Comparison of ENCODE assay signal across 20 cellular contexts in the genomic region with DNA sequence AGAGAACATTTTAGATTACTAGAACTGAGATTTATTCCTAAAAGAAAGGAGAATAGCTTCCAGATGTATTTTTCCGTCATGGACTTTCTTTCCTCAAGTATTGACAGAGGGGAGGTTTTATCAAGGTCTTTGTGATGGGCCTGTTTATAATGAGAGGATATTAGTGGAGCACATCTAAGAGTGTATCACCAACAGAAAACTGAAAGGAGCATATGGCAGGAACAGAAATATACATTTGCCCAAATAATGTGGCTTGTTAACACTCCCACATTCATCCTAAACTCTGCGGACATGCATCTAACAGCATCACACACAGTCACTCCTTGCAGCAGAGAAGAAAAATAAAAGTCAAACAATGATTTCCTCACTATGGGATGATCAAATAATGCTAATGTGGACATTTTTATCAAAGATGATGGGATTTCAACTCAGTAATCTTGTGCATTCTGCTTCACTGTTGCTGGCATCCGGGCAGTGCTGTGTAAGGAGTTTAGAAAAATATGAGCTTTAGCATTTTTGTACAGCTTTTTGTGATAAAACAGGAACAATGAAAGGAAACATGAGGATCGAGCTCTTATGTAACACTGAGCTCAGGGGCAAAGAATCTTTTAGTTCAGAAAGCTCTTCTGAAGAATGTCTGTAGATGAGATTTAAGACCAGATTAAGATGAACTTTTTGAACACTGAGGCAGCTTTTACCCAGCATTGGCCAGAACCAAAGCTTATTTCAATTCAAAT.
DNase-seq lines count a peak whose midpoint lies in the region; ATAC-seq and TF ChIP-seq lines count a peak whose summit lies in the region.
"Had no signal": no experiment of that assay in that cellular context is flagged by ENCODE, and none has a peak within 500 bp of the region (broad histone marks: within the 10 kb centered on the region; RNA-seq: fewer than 3 reads in every experiment).

No MANE protein-coding gene starts in this region.

- H3K36me3 Mint-ChIP-seq in GM23338 (ENCODE audit: low read depth): no peaks in the 10 kb centered on the region

- peak overlapping the region in 4 of 11 experiments; percentile 8 to 39 (median 26); a peak in 3 of 22 replicates for H3K27ac ChIP-seq in BLaER1 treated with 17β-estradiol and CSF1 and Interleukin-3, amounts not matched to agents 10 nM and 100 nM
- peak overlapping the region; percentile 28 to 59; a peak in 3 of 4 replicates for H3K27ac ChIP-seq in SK-N-SH (ENCODE audit: low read depth in 2 of 2, low read length in 1 of 2)
- H3K27ac ChIP-seq in lower lobe of right lung: no peak overlapping the region
- no peak overlapping the region for H3K27ac ChIP-seq in GM23338 (ENCODE audit: low read depth)

- H3K9ac ChIP-seq in BLaER1 treated with 17β-estradiol and CSF1 and Interleukin-3, amounts not matched to agents 10 nM and 100 nM: no peak overlapping the region; a peak in 1 of 22 replicates
- no peak overlapping the region for H3K9ac ChIP-seq in SK-N-SH

- no peaks in the 10 kb centered on the region for H3K27me3 Mint-ChIP-seq in GM23338 (ENCODE audit: insufficient read depth, low read depth, poor library complexity)
- H3K27me3 Mint-ChIP-seq: B cell had no signal

- POLR2A ChIA-PET in SK-N-SH (lab: Yijun Ruan, JAX): no interaction called here

- H3K4me3 ChIP-seq in BLaER1 treated with 17β-estradiol and CSF1 and Interleukin-3, amounts not matched to agents 10 nM and 100 nM: no peak overlapping the region
- H3K4me3 ChIP-seq in SK-N-SH (ENCODE audit: low read depth in 2 of 2, low read length in 1 of 2): no peak overlapping the region
- no peak overlapping the region for H3K4me3 ChIP-seq in fibroblast of the aortic adventitia (ENCODE audit: low read depth, low read length)
- no peak overlapping the region for H3K4me3 ChIP-seq in retinal pigment epithelial cell (ENCODE audit: low read length)
- H3K4me3 ChIP-seq in lower lobe of right lung: no peak overlapping the region
- H3K4me3 ChIP-seq in GM23338: no peak overlapping the region

- peak overlapping the region; percentile 12; the same call in 1 of the 2 replicates for H2AFZ ChIP-seq in SK-N-SH (ENCODE audit: low read depth)
- no peak overlapping the region for H2AFZ ChIP-seq in GM23338

- no peak overlapping the region for H3K27ac Mint-ChIP-seq in GM23338
- H3K27ac Mint-ChIP-seq: B cell had no signal

- H3K4me1 Mint-ChIP-seq in GM23338: peaks cover 51% of the 10 kb centered on the region
- H3K4me1 Mint-ChIP-seq: B cell had no signal

- no peak overlapping the region for H3K4me3 Mint-ChIP-seq in GM23338
- H3K4me3 Mint-ChIP-seq: B cell had no signal

- peak in 1 of 2 experiments; percentile 50; a peak in 1 of 4 replicates for TF ChIP-seq EP300 in SK-N-SH (IDR thresholded peaks at IDR 0.05; ENCODE audit: borderline replicate concordance in 1 of 2, low read depth in 1 of 2, low read length in 1 of 2)

- no peaks in the 10 kb centered on the region for H3K27me3 ChIP-seq in BLaER1 treated with 17β-estradiol and CSF1 and Interleukin-3, amounts not matched to agents 10 nM and 100 nM
- no peaks in the 10 kb centered on the region for H3K27me3 ChIP-seq in SK-N-SH (ENCODE audit: insufficient read depth)
- H3K27me3 ChIP-seq in lower lobe of right lung (ENCODE audit: low read depth): no peaks in the 10 kb centered on the region
- no peaks in the 10 kb centered on the region for H3K27me3 ChIP-seq in GM23338 (ENCODE audit: insufficient read depth)

- H3K36me3 ChIP-seq in BLaER1 treated with 17β-estradiol and CSF1 and Interleukin-3, amounts not matched to agents 10 nM and 100 nM: no peaks in the 10 kb centered on the region
- no peaks in the 10 kb centered on the region for H3K36me3 ChIP-seq in SK-N-SH (replicated peaks in 1 of 2; ENCODE audit: control insufficient read depth in 1 of 2, insufficient read depth in 2 of 2, low read length in 1 of 2)
- no peaks in the 10 kb centered on the region for H3K36me3 ChIP-seq in lower lobe of right lung
- no peaks in the 10 kb centered on the region for H3K36me3 ChIP-seq in GM23338 (ENCODE audit: insufficient read depth)

- TF ChIP-seq RAD21 in SK-N-SH (IDR thresholded peaks at IDR 0.05; ENCODE audit: low read length): no peak

- TF ChIP-seq CTCF in SK-N-SH (IDR thresholded peaks at IDR 0.05) (no peak), fibroblast of the aortic adventitia (IDR thresholded peaks at IDR 0.05; ENCODE audit: insufficient read depth, low read length) (no peak), retinal pigment epithelial cell (conservative IDR thresholded peaks at IDR 0.05; ENCODE audit: low read depth, low read length) (no peak), lower lobe of right lung (IDR thresholded peaks at IDR 0.05) (no peak), GM23338 (conservative IDR thresholded peaks at IDR 0.05; ENCODE audit: low read depth in 2 of 2) (no peak)

- no peaks in the 10 kb centered on the region for H3K79me2 ChIP-seq in SK-N-SH (ENCODE audit: insufficient read depth)
- no peaks in the 10 kb centered on the region for H3K79me2 ChIP-seq in GM23338 (replicated peaks; ENCODE audit: insufficient read depth)

- H3F3A ChIP-seq in SK-N-SH (replicated peaks; ENCODE audit: insufficient read depth) (peaks cover 3% of the 10 kb centered on the region), GM23338 (replicated peaks; ENCODE audit: low read depth) (no peaks in the 10 kb centered on the region)

- peaks cover 7 to 30% (median 15%) of the 10 kb centered on the region in 10 experiments; a peak in 18 of 20 replicates for H3K4me1 ChIP-seq in BLaER1 treated with 17β-estradiol and CSF1 and Interleukin-3, amounts not matched to agents 10 nM and 100 nM
- H3K4me1 ChIP-seq in SK-N-SH (ENCODE audit: control insufficient read depth in 1 of 2, insufficient read depth in 2 of 2, low read depth in 1 of 2, low read length in 1 of 2) (peaks cover 9 to 48% of the 10 kb centered on the region in 2 experiments), lower lobe of right lung (no peaks in the 10 kb centered on the region), GM23338 (ENCODE audit: insufficient read depth) (peaks cover 29% of the 10 kb centered on the region)

- CTCF ChIA-PET in SK-N-SH (lab: Yijun Ruan, JAX): interaction anchor here (1.8 kb wide), 1 partner anchor 25 kb away, joined by 8 read pairs; no protein-coding TSS in a partner anchor

- H3K9me3 ChIP-seq in BLaER1 treated with 17β-estradiol and CSF1 and Interleukin-3, amounts not matched to agents 10 nM and 100 nM (replicated peaks in 1 of 11): no peaks in the 10 kb centered on the region
- H3K9me3 ChIP-seq in SK-N-SH (no peaks in the 10 kb centered on the region), lower lobe of right lung (no peaks in the 10 kb centered on the region)

- no peaks in the 10 kb centered on the region for H4K20me1 ChIP-seq in BLaER1 treated with 17β-estradiol and CSF1 and Interleukin-3, amounts not matched to agents 10 nM and 100 nM
- H4K20me1 ChIP-seq in SK-N-SH (ENCODE audit: insufficient read depth) (no peaks in the 10 kb centered on the region), GM23338 (replicated peaks; ENCODE audit: insufficient read depth) (no peaks in the 10 kb centered on the region)

- DNase-seq in SK-N-SH (no peak), fibroblast of the aortic adventitia (ENCODE audit: low read depth) (peak; percentile 86), retinal pigment epithelial cell (ENCODE audit: low read depth) (peak; percentile 35), lower lobe of right lung (no peak), GM23338 (ENCODE audit: low spot score) (no peak)
- DNase-seq: activated CD4-positive, alpha-beta T cell treated with anti-CD3 and anti-CD28 coated beads for 4 hours; activated naive CD4-positive, alpha-beta T cell treated with Interleukin-2 at 50 U/mL for 16 hours; GDM1; GOT3; head of caudate nucleus; NCI-H187 treated with DMSO at 0.1 percent for 48 hours; NCI-H510A; retina; SIG-M5; stimulated activated CD4-positive, alpha-beta T cell treated with anti-CD3 and anti-CD28 coated beads, Interleukin-1b, Interleukin-23, amount 100 ng/mL, for 48 hours; T1000 had no signal

- WGBS in SK-N-SH (ENCODE audit: low lambda C conversion rate): 70% methylated on average over 4 of the region's 4 CpGs

- H3K4me2 ChIP-seq in BLaER1 treated with 17β-estradiol and CSF1 and Interleukin-3, amounts not matched to agents 10 nM and 100 nM: peak overlapping the region; percentile 11 to 67 (median 39); a peak in 16 of 22 replicates
- H3K4me2 ChIP-seq in SK-N-SH: peak overlapping the region; percentile 23; the same call in 1 of the 2 replicates
- no peak overlapping the region for H3K4me2 ChIP-seq in GM23338

- no peak for ATAC-seq in HG02938 (IDR thresholded peaks at IDR 0.05; ENCODE audit: unreplicated experiment)
- no peak for ATAC-seq in lower lobe of right lung
- ATAC-seq in HG03095 (IDR thresholded peaks at IDR 0.05; ENCODE audit: unreplicated experiment): no peak
- ATAC-seq in GM23338: no peak

- intact Hi-C loops in lower lobe of right lung (cut with DNase I): no loop called here

- no peaks in the 10 kb centered on the region for H3K9me3 Mint-ChIP-seq in GM23338

- H3K9me2 ChIP-seq in SK-N-SH (no peaks in the 10 kb centered on the region), GM23338 (ENCODE audit: insufficient read depth) (peaks cover 5% of the 10 kb centered on the region; the same call in 1 of the 2 replicates)

TF ChIP-seq in SK-N-SH, 30 proteins besides CTCF, POLR2A, EP300 and RAD21:
- no peak for TF ChIP-seq SMC3 (IDR thresholded peaks at IDR 0.05; ENCODE audit: low read depth, low read length)
- TF ChIP-seq FOXJ3 (CRISPR knock-in tag; IDR thresholded peaks at IDR 0.05): no peak
- TF ChIP-seq POLR2AphosphoS5 (IDR thresholded peaks at IDR 0.05; ENCODE audit: low read depth, low read length): no peak

TF ChIP-seq in GM23338, 12 proteins besides CTCF, POLR2A, EP300 and RAD21 (continues in another document):
- no peak for TF ChIP-seq ZNF114 (CRISPR knock-in tag; IDR thresholded peaks at IDR 0.05)
- TF ChIP-seq, protein P1, sequence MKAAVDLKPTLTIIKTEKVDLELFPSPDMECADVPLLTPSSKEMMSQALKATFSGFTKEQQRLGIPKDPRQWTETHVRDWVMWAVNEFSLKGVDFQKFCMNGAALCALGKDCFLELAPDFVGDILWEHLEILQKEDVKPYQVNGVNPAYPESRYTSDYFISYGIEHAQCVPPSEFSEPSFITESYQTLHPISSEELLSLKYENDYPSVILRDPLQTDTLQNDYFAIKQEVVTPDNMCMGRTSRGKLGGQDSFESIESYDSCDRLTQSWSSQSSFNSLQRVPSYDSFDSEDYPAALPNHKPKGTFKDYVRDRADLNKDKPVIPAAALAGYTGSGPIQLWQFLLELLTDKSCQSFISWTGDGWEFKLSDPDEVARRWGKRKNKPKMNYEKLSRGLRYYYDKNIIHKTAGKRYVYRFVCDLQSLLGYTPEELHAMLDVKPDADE (IDR thresholded peaks at IDR 0.05): no peak
- no peak for TF ChIP-seq NANOG (IDR thresholded peaks at IDR 0.05; ENCODE audit: borderline replicate concordance)
- no peak for TF ChIP-seq CREB1 (CRISPR knock-in tag; IDR thresholded peaks at IDR 0.05; ENCODE audit: low read depth)
- no peak for TF ChIP-seq EZH2 (IDR thresholded peaks at IDR 0.05; ENCODE audit: low read depth, unreplicated experiment)

Comparison
In these comparisons a context has a peak if more than half of its experiments do, and no peak if none do; other contexts are left out.
1. H3K27ac ChIP-seq: peak in SK-N-SH (2 of 2); none in lower lobe of right lung (single experiment) and GM23338 (single experiment).
2. DNase-seq: peak in fibroblast of the aortic adventitia (single experiment) and retinal pigment epithelial cell (single experiment); none in SK-N-SH (single experiment), lower lobe of right lung (single experiment) and GM23338 (single experiment).